Comparison of ENCODE assay signal across 1 cellular context in genomic region chr6:37102299-37103168, GRCh38.
TF ChIP-seq lines count a peak whose summit lies in the region.

No MANE protein-coding gene starts in this region.

TF ChIP-seq in HepG2, 621 proteins besides CTCF, POLR2A, EP300 and RAD21 (continued from another document and continues in another):
- TF ChIP-seq ZBTB4 (CRISPR knock-in tag; IDR thresholded peaks at IDR 0.05; ENCODE audit: borderline replicate concordance), result no peak
- TF ChIP-seq, protein P1, sequence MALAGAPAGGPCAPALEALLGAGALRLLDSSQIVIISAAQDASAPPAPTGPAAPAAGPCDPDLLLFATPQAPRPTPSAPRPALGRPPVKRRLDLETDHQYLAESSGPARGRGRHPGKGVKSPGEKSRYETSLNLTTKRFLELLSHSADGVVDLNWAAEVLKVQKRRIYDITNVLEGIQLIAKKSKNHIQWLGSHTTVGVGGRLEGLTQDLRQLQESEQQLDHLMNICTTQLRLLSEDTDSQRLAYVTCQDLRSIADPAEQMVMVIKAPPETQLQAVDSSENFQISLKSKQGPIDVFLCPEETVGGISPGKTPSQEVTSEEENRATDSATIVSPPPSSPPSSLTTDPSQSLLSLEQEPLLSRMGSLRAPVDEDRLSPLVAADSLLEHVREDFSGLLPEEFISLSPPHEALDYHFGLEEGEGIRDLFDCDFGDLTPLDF (CRISPR knock-in tag; IDR thresholded peaks at IDR 0.05), result no peak
- no peak for TF ChIP-seq ZNF33B (CRISPR knock-in tag; IDR thresholded peaks at IDR 0.05)
- TF ChIP-seq ZNF563 (CRISPR knock-in tag; IDR thresholded peaks at IDR 0.05), result peak; percentile 98
- TF ChIP-seq SP5 (CRISPR knock-in tag; IDR thresholded peaks at IDR 0.05; ENCODE audit: borderline replicate concordance, low read depth), result peak; percentile 83
- TF ChIP-seq ZBTB38 (CRISPR knock-in tag; IDR thresholded peaks at IDR 0.05), result peak; percentile 75
- 0 out of 2 replicates have a peak, but pooled peaks have one; percentile 49 for TF ChIP-seq AHDC1 (CRISPR knock-in tag; IDR thresholded peaks at IDR 0.05; ENCODE audit: borderline replicate concordance)
- no peak for TF ChIP-seq ZNF317 (CRISPR knock-in tag; IDR thresholded peaks at IDR 0.05)
- no peak for TF ChIP-seq ZBTB40 (IDR thresholded peaks at IDR 0.05)
- TF ChIP-seq ZBTB40 (CRISPR knock-in tag; IDR thresholded peaks at IDR 0.05), result no peak
- TF ChIP-seq RFX1 (IDR thresholded peaks at IDR 0.05), result peak; percentile 95
- 0 out of 2 replicates have a peak, but pooled peaks have one; percentile 50 for TF ChIP-seq ATF5 (CRISPR knock-in tag; IDR thresholded peaks at IDR 0.05; ENCODE audit: low read depth)
- no peak; the same call in 1 of the 2 replicates for TF ChIP-seq PHF21A (CRISPR knock-in tag; IDR thresholded peaks at IDR 0.05)
- TF ChIP-seq, protein P2, sequence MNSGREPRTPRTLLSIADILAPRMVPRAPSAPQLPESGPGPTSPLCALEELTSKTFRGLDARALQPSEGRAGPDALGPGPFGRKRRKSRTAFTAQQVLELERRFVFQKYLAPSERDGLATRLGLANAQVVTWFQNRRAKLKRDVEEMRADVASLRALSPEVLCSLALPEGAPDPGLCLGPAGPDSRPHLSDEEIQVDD (CRISPR knock-in tag; IDR thresholded peaks at IDR 0.05; ENCODE audit: borderline replicate concordance), result no peak
- no peak for TF ChIP-seq GRHL1 (CRISPR knock-in tag; conservative IDR thresholded peaks at IDR 0.05)
- TF ChIP-seq, protein P3, sequence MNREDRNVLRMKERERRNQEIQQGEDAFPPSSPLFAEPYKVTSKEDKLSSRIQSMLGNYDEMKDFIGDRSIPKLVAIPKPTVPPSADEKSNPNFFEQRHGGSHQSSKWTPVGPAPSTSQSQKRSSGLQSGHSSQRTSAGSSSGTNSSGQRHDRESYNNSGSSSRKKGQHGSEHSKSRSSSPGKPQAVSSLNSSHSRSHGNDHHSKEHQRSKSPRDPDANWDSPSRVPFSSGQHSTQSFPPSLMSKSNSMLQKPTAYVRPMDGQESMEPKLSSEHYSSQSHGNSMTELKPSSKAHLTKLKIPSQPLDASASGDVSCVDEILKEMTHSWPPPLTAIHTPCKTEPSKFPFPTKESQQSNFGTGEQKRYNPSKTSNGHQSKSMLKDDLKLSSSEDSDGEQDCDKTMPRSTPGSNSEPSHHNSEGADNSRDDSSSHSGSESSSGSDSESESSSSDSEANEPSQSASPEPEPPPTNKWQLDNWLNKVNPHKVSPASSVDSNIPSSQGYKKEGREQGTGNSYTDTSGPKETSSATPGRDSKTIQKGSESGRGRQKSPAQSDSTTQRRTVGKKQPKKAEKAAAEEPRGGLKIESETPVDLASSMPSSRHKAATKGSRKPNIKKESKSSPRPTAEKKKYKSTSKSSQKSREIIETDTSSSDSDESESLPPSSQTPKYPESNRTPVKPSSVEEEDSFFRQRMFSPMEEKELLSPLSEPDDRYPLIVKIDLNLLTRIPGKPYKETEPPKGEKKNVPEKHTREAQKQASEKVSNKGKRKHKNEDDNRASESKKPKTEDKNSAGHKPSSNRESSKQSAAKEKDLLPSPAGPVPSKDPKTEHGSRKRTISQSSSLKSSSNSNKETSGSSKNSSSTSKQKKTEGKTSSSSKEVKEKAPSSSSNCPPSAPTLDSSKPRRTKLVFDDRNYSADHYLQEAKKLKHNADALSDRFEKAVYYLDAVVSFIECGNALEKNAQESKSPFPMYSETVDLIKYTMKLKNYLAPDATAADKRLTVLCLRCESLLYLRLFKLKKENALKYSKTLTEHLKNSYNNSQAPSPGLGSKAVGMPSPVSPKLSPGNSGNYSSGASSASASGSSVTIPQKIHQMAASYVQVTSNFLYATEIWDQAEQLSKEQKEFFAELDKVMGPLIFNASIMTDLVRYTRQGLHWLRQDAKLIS (CRISPR knock-in tag; IDR thresholded peaks at IDR 0.05), result no peak
- no peak for TF ChIP-seq RAD51 (IDR thresholded peaks at IDR 0.05; ENCODE audit: borderline replicate concordance)
- TF ChIP-seq AGO2 (optimal IDR thresholded peaks at IDR 0.05; ENCODE audit: low read depth, low read length), result peak; percentile 48
- TF ChIP-seq MEIS1 (CRISPR knock-in tag; IDR thresholded peaks at IDR 0.05; ENCODE audit: borderline replicate concordance), result peak; percentile 90; the same call in 1 of the 2 replicates
- peak; percentile 6; the same call in 1 of the 2 replicates for TF ChIP-seq HOXA5 (CRISPR knock-in tag; IDR thresholded peaks at IDR 0.05)
- TF ChIP-seq ZNF205 (CRISPR knock-in tag; IDR thresholded peaks at IDR 0.05), result no peak
- TF ChIP-seq NR3C1 (CRISPR knock-in tag; IDR thresholded peaks at IDR 0.05), result no peak
- no peak for TF ChIP-seq ZNF615 (CRISPR knock-in tag; IDR thresholded peaks at IDR 0.05; ENCODE audit: borderline replicate concordance)
